Comparison of ENCODE assay signal across 9 cellular contexts in the genomic region with DNA sequence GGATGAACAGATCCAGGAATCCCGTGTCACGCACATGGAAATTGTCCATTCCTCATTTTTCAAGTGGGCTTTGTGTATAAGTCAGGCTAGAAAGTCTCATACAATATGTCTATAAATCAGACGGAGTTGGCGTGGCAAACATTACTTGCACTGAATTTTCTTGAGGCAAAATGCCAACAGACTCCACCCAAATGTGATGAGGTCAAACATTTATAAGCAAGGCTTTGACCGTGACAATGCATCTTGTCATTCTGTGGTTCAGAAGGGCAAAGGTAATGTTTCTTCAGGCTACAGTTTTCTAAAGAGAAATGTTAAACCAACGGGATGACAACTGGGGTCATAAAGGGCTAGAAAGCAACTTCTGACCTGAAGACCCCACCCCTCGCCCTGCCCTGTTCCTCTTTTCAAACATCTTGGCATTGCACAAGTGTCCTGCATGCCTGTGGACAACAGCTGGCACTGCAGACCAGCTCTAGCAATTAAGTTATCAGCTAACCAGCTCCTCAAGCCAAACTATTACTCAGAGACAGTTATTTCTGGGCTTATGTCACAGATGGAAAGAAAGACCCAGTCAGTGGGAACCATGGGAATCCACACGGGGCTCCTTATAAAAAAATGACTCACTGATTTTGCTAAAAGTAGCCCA. TPM values are rescaled to one million over a fixed set of nuclear protein-coding genes. Genes with fewer than 3 reads are reported as not detected.
DNase-seq lines count a peak whose midpoint lies in the region; ATAC-seq and TF ChIP-seq lines count a peak whose summit lies in the region.
"Had no signal": no experiment of that assay in that cellular context is flagged by ENCODE, and none has a peak within 500 bp of the region (broad histone marks: within the 10 kb centered on the region; RNA-seq: fewer than 3 reads in every experiment).

No MANE protein-coding gene starts in this region.

- no peak for ATAC-seq in HG02623 (IDR thresholded peaks at IDR 0.05; ENCODE audit: unreplicated experiment)

- H3K36me3 Mint-ChIP-seq in type B pancreatic cell = peaks cover 10% of the 10 kb centered on the region

- peak overlapping the region; percentile 66 for H3K27ac Mint-ChIP-seq in type B pancreatic cell

- peaks cover 3% of the 10 kb centered on the region for H3K27me3 Mint-ChIP-seq in type B pancreatic cell

- DNase-seq in HS-5 (ENCODE audit: low read depth) = peak; percentile 96
- peak; percentile 94 for DNase-seq in amniotic epithelial cell (ENCODE audit: low read depth)
- peak; percentile 38 for DNase-seq in inferior parietal cortex (ENCODE audit: extremely low spot score)
- no peak for DNase-seq in type B pancreatic cell (ENCODE audit: extremely low spot score, unreplicated experiment)
- DNase-seq in NCI-H2107 treated with DMSO at 0.1 percent for 48 hours (lab: John Stamatoyannopoulos, UW; ENCODE audit: unreplicated experiment) = no peak
- no peak for DNase-seq in activated CD4-positive, alpha-beta T cell treated with anti-CD3 and anti-CD28 coated beads for 4 hours
- no peak for DNase-seq in NCI-H82 (lab: John Stamatoyannopoulos, UW)
- DNase-seq: T-helper 9 cell had no signal

- TF ChIP-seq CTCF in type B pancreatic cell (conservative IDR thresholded peaks at IDR 0.05) = no peak

- peaks cover 66% of the 10 kb centered on the region for H3K4me1 Mint-ChIP-seq in type B pancreatic cell (ENCODE audit: unreplicated experiment)

- peak overlapping the region; percentile 11 for H3K4me3 Mint-ChIP-seq in type B pancreatic cell

- H3K9me3 Mint-ChIP-seq in type B pancreatic cell = no peaks in the 10 kb centered on the region

RNA-seq across cellular contexts. Expression of a gene that starts 36.5 kb away (rescaled TPM):
- total RNA-seq in type B pancreatic cell (ENCODE audit: low replicate concordance) = 3.1 and 4.2 TPM in 2 replicates

RNA-seq across cellular contexts. Expression of a gene that starts 42.0 kb away (rescaled TPM):
- total RNA-seq in type B pancreatic cell (ENCODE audit: low replicate concordance) = 18.8 and 25.2 TPM in 2 replicates

Comparison
In these comparisons a context has a peak if more than half of its experiments do, and no peak if none do; other contexts are left out.
1. DNase-seq: peak in HS-5 (single experiment), amniotic epithelial cell (single experiment) and inferior parietal cortex (single experiment); none in type B pancreatic cell (single experiment), NCI-H2107 treated with DMSO at 0.1 percent for 48 hours (single experiment), activated CD4-positive, alpha-beta T cell treated with anti-CD3 and anti-CD28 coated beads for 4 hours (0 of 2) and NCI-H82 (single experiment).